ENCODE assay signal across 28 cellular contexts in genomic region chr1:30588311-30589073, GRCh38.
"Had no signal": no experiment of that assay in that cellular context is flagged by ENCODE, and none has a peak within 500 bp of the region (broad histone marks: within the 10 kb centered on the region; RNA-seq: fewer than 3 reads in every experiment).

No MANE protein-coding gene starts in this region.

- H3K27ac ChIP-seq: ascending aorta, body of pancreas, Peyer's patch, RWPE1, SJCRH30, VCaP had no signal

- H3K9me3 ChIP-seq: ascending aorta, Peyer's patch, SJCRH30, SK-N-SH had no signal

- H3K4me3 ChIP-seq: ascending aorta, body of pancreas, K562, Peyer's patch, SJCRH30 had no signal

- ATAC-seq: activated CD4-positive, alpha-beta T cell treated with anti-CD3 and anti-CD28 coated beads for 36 hours; activated CD8-positive, alpha-beta memory T cell treated with anti-CD3 and anti-CD28 coated beads, Interleukin-2, amount 10 ng/mL, durations not matched to agents 7 days and 5 days; activated CD8-positive, alpha-beta T cell treated with anti-CD3 and anti-CD28 coated beads, Interleukin-2, amount 10 ng/mL, durations not matched to agents 7 days and 5 days; activated naive CD4-positive, alpha-beta T cell treated with anti-CD3 and anti-CD28 coated beads, Interleukin-2, amount 50 U/mL, for 72 hours; activated naive CD8-positive, alpha-beta T cell treated with anti-CD3 and anti-CD28 coated beads, Interleukin-2, amount 50 U/mL, for 24 hours; activated T-cell treated with anti-CD3 and anti-CD28 coated beads, Interleukin-2, amount 50 U/mL, for 4 hours; body of pancreas; K562 had no signal

- H3K4me1 ChIP-seq: ascending aorta, body of pancreas, Peyer's patch, SJCRH30 had no signal

- H3K27me3 ChIP-seq: ascending aorta, body of pancreas, Peyer's patch, SJCRH30 had no signal

- DNase-seq: activated CD4-positive, alpha-beta T cell treated with anti-CD3 and anti-CD28 coated beads for 36 hours; activated CD4-positive, alpha-beta T cell treated with anti-CD3 and anti-CD28 coated beads, Interleukin-2, amount 50 U/mL, for 4 hours; activated CD4-positive, CD25-positive, alpha-beta regulatory T cell; activated CD8-positive, alpha-beta memory T cell treated with anti-CD3 and anti-CD28 coated beads, Interleukin-2, amount 10 ng/mL, durations not matched to agents 7 days and 5 days; activated CD8-positive, alpha-beta T cell treated with anti-CD3 and anti-CD28 coated beads, Interleukin-2, amount 10 ng/mL, durations not matched to agents 7 days and 5 days; activated effector memory CD4-positive, alpha-beta T cell treated with anti-CD3 and anti-CD28 coated beads, Interleukin-2, amount 50 U/mL, for 16 hours; activated naive CD4-positive, alpha-beta T cell treated with Interleukin-2 at 50 U/mL for 16 hours; activated naive CD8-positive, alpha-beta T cell treated with anti-CD3 and anti-CD28 coated beads, Interleukin-2, amount 50 U/mL, for 24 hours; activated T-cell treated with anti-CD3 and anti-CD28 coated beads, Interleukin-2, amount 50 U/mL, for 4 hours; amniotic stem cell; body of pancreas; central memory CD4-positive, alpha-beta T cell; NCI-H1048; NCI-H1930; NCI-H2171; NCI-H226; NCI-H526; NCI-H82; Right ventricle myocardium superior; SJCRH30; SK-N-SH; T-helper 1 cell had no signal

- H3K36me3 ChIP-seq: ascending aorta, Peyer's patch, SJCRH30 had no signal
